Comparison of ENCODE assay signal across 9 cellular contexts in genomic region chr12:45284096-45284901, GRCh38.
DNase-seq lines count a peak whose midpoint lies in the region; ATAC-seq and TF ChIP-seq lines count a peak whose summit lies in the region.
"Had no signal": no experiment of that assay in that cellular context is flagged by ENCODE, and none has a peak within 500 bp of the region (broad histone marks: within the 10 kb centered on the region; RNA-seq: fewer than 3 reads in every experiment).

No MANE protein-coding gene starts in this region.

- no peak overlapping the region for H3K4me3 Mint-ChIP-seq in neural progenitor cell
- no peak overlapping the region for H3K4me3 Mint-ChIP-seq in stimulated activated memory B cell treated with anti-CD40 and anti-IgM and Interleukin-4, amounts not matched to agents 10 μg/mL and 1 μg/mL and 100 μg/mL, for 72 hours
- no peak overlapping the region for H3K4me3 Mint-ChIP-seq in natural killer cell treated with Interleukin-12 subunit alpha and Interleukin-12 subunit beta and Interleukin-15 and Interleukin-18, amount 100 ng/mL, for 72 hours

- peaks cover 7% of the 10 kb centered on the region for H3F3A ChIP-seq in neural progenitor cell (ENCODE audit: low read depth)

- peaks cover 20% of the 10 kb centered on the region for H3K4me1 Mint-ChIP-seq in neural progenitor cell
- peaks cover 25% of the 10 kb centered on the region for H3K4me1 Mint-ChIP-seq in stimulated activated memory B cell treated with anti-CD40 and anti-IgM and Interleukin-4, amounts not matched to agents 10 μg/mL and 1 μg/mL and 100 μg/mL, for 72 hours
- peaks cover 12 to 23% of the 10 kb centered on the region in 2 donors for H3K4me1 Mint-ChIP-seq in natural killer cell treated with Interleukin-12 subunit alpha and Interleukin-12 subunit beta and Interleukin-15 and Interleukin-18, amount 100 ng/mL, for 72 hours (ENCODE audit: low read depth in 2 of 2)

- peaks cover 19% of the 10 kb centered on the region for H3K36me3 Mint-ChIP-seq in neural progenitor cell
- H3K36me3 Mint-ChIP-seq in stimulated activated memory B cell treated with anti-CD40 and anti-IgM and Interleukin-4, amounts not matched to agents 10 μg/mL and 1 μg/mL and 100 μg/mL, for 72 hours = peaks cover 29% of the 10 kb centered on the region
- H3K36me3 Mint-ChIP-seq in natural killer cell treated with Interleukin-12 subunit alpha and Interleukin-12 subunit beta and Interleukin-15 and Interleukin-18, amount 100 ng/mL, for 72 hours = peaks cover 5% of the 10 kb centered on the region

- no peaks in the 10 kb centered on the region for H3K9me3 Mint-ChIP-seq in neural progenitor cell
- H3K9me3 Mint-ChIP-seq in stimulated activated memory B cell treated with anti-CD40 and anti-IgM and Interleukin-4, amounts not matched to agents 10 μg/mL and 1 μg/mL and 100 μg/mL, for 72 hours = peaks cover 3% of the 10 kb centered on the region
- H3K9me3 Mint-ChIP-seq in natural killer cell treated with Interleukin-12 subunit alpha and Interleukin-12 subunit beta and Interleukin-15 and Interleukin-18, amount 100 ng/mL, for 72 hours = no peaks in the 10 kb centered on the region

- ATAC-seq in stimulated activated memory B cell treated with anti-CD40 and anti-IgM and Interleukin-4, amounts not matched to agents 10 μg/mL and 1 μg/mL and 100 μg/mL, for 72 hours = no peak
- no peak for ATAC-seq in natural killer cell treated with Interleukin-12 subunit alpha and Interleukin-12 subunit beta and Interleukin-15 and Interleukin-18, amount 100 ng/mL, for 72 hours

- H3K4me2 ChIP-seq in neural progenitor cell = peak overlapping the region; percentile 40

- H3K9ac ChIP-seq in neural progenitor cell = no peak overlapping the region

- no peaks in the 10 kb centered on the region for H3K9me3 ChIP-seq in neural progenitor cell (ENCODE audit: low read depth)

- no peaks in the 10 kb centered on the region for H3K27me3 ChIP-seq in neural progenitor cell

- H4K20me1 ChIP-seq in neural progenitor cell (ENCODE audit: low read depth) = peaks cover 13% of the 10 kb centered on the region

- DNase-seq in DMS 273 treated with DMSO at 0.1 percent for 48 hours (lab: John Stamatoyannopoulos, UW) (peak; percentile 72), NCI-H2227 treated with DMSO at 0.1 percent for 48 hours (lab: John Stamatoyannopoulos, UW) (peak; percentile 48), dedifferentiated amniotic fluid mesenchymal stem cell (ENCODE audit: extremely low spot score) (peak; percentile 55), neural progenitor cell (ENCODE audit: low spot score) (peak; percentile 60), RKO (ENCODE audit: low spot score) (no peak), foreskin melanocyte (no peak)
- no peak for DNase-seq in natural killer cell treated with Interleukin-12 subunit alpha and Interleukin-12 subunit beta and Interleukin-15 and Interleukin-18, amount 100 ng/mL, for 72 hours (ENCODE audit: low spot score)
- DNase-seq: T-helper 2 cell had no signal

- peaks cover 8% of the 10 kb centered on the region for H3K79me2 ChIP-seq in neural progenitor cell (ENCODE audit: low read depth)

- peak; percentile 44 for TF ChIP-seq CTCF in neural progenitor cell (IDR thresholded peaks at IDR 0.05)

- no peaks in the 10 kb centered on the region for H3K27me3 Mint-ChIP-seq in neural progenitor cell (ENCODE audit: insufficient read depth, low read depth)
- H3K27me3 Mint-ChIP-seq in stimulated activated memory B cell treated with anti-CD40 and anti-IgM and Interleukin-4, amounts not matched to agents 10 μg/mL and 1 μg/mL and 100 μg/mL, for 72 hours = no peaks in the 10 kb centered on the region
- H3K27me3 Mint-ChIP-seq in natural killer cell treated with Interleukin-12 subunit alpha and Interleukin-12 subunit beta and Interleukin-15 and Interleukin-18, amount 100 ng/mL, for 72 hours = no peaks in the 10 kb centered on the region

- H3K4me1 ChIP-seq in neural progenitor cell = peaks cover 14% of the 10 kb centered on the region

- no peaks in the 10 kb centered on the region for H3K36me3 ChIP-seq in neural progenitor cell

- H2AFZ ChIP-seq in neural progenitor cell (replicated peaks) = no peak overlapping the region

- H3K4me3 ChIP-seq in neural progenitor cell = no peak overlapping the region

- H3K27ac Mint-ChIP-seq in neural progenitor cell = no peak overlapping the region
- no peak overlapping the region for H3K27ac Mint-ChIP-seq in stimulated activated memory B cell treated with anti-CD40 and anti-IgM and Interleukin-4, amounts not matched to agents 10 μg/mL and 1 μg/mL and 100 μg/mL, for 72 hours
- no peak overlapping the region for H3K27ac Mint-ChIP-seq in natural killer cell treated with Interleukin-12 subunit alpha and Interleukin-12 subunit beta and Interleukin-15 and Interleukin-18, amount 100 ng/mL, for 72 hours

- H3K27ac ChIP-seq in neural progenitor cell = peak overlapping the region; percentile 67

Comparison
In these comparisons a context has a peak if more than half of its experiments do, and no peak if none do; other contexts are left out.
1. DNase-seq: peak in DMS 273 treated with DMSO at 0.1 percent for 48 hours (single experiment), NCI-H2227 treated with DMSO at 0.1 percent for 48 hours (single experiment), dedifferentiated amniotic fluid mesenchymal stem cell (single experiment) and neural progenitor cell (single experiment); none in RKO (single experiment), natural killer cell treated with Interleukin-12 subunit alpha and Interleukin-12 subunit beta and Interleukin-15 and Interleukin-18, amount 100 ng/mL, for 72 hours (single experiment) and foreskin melanocyte (single experiment).